ENCODE assay signal across 8 cellular contexts in genomic region chr14:89027097-89027740, GRCh38.
DNase-seq lines count a peak whose midpoint lies in the region; ATAC-seq, FAIRE-seq and TF ChIP-seq lines count a peak whose summit lies in the region.

No MANE protein-coding gene starts in this region.

- H3K27ac ChIP-seq in VCaP, result peak overlapping the region; percentile 34; the same call in 1 of the 2 replicates
- H3K27ac ChIP-seq in breast epithelium, result no peak overlapping the region
- H3K27ac ChIP-seq in small intestine (ENCODE audit: low read depth in 1 of 2, low read length in 1 of 2), result no peak overlapping the region

- H3K36me3 ChIP-seq in breast epithelium (no peaks in the 10 kb centered on the region), small intestine (ENCODE audit: control insufficient read depth in 2 of 2, insufficient read depth in 2 of 2, low read length in 2 of 2) (no peaks in the 10 kb centered on the region)

- WGBS in small intestine, 3 donors, result 0 to 2% (median 1%) methylated on average over 60 to 68 of the region's 68 CpGs

- no peaks in the 10 kb centered on the region for H3K9me3 ChIP-seq in breast epithelium
- no peaks in the 10 kb centered on the region for H3K9me3 ChIP-seq in small intestine (ENCODE audit: control insufficient read depth, low read depth)

- DNase-seq in D721Med (ENCODE audit: insufficient read length, low spot score) (peak; percentile 77), HT-29 (ENCODE audit: low spot score) (peak; percentile 9), breast epithelium (ENCODE audit: low spot score in 2 of 2) (peak in 1 of 2 donors; percentile 60), inferior parietal cortex (ENCODE audit: extremely low spot score) (peak; percentile 47), small intestine (peak; percentile 54), KG1 (lab: John Stamatoyannopoulos, UW) (no peak)

- intact Hi-C loops in breast epithelium (cut with DNase I; ENCODE audit: low total_unique reads), result loop anchor here (5.0 kb wide), 1 partner anchor 390 kb away; the partner anchor contains the start of gene FOXN3

- no peak for TF ChIP-seq POLR2A in breast epithelium (IDR thresholded peaks at IDR 0.05)

- peak; percentile 87 for ATAC-seq in GM21381 (IDR thresholded peaks at IDR 0.05; ENCODE audit: unreplicated experiment)

- H3K4me3 ChIP-seq in breast epithelium, result peak overlapping the region; percentile 38 to 73 (median 52)
- peak overlapping the region in 1 of 2 donors; percentile 62 for H3K4me3 ChIP-seq in small intestine (ENCODE audit: low read depth in 1 of 2, low read length in 2 of 2)

- FAIRE-seq in D721Med (lab: Jason Lieb, UNC) (no peak), small intestine (lab: Jason Lieb, UNC) (no peak)

- peaks cover 6% of the 10 kb centered on the region in 2 donors for H3K4me1 ChIP-seq in breast epithelium
- H3K4me1 ChIP-seq in small intestine (ENCODE audit: control insufficient read depth in 2 of 2, insufficient read depth in 1 of 2, low read depth in 1 of 2, low read length in 1 of 2), result no peaks in the 10 kb centered on the region

- TF ChIP-seq CTCF in D721Med (IDR thresholded peaks at IDR 0.05; ENCODE audit: insufficient read depth, missing control alignments) (peak; percentile 51), VCaP (conservative IDR thresholded peaks at IDR 0.05) (peak; percentile 95), breast epithelium (IDR thresholded peaks at IDR 0.05) (peak; percentile 8 to 93 (median 63))

- H3K27me3 ChIP-seq in breast epithelium (peaks cover 0 to 7% of the 10 kb centered on the region in 2 donors), small intestine (ENCODE audit: control insufficient read depth in 2 of 2, insufficient read depth in 2 of 2, low read length in 2 of 2) (peaks cover 0 to 5% of the 10 kb centered on the region in 2 donors)
